Comparison of ENCODE assay signal across 27 cellular contexts in the genomic region with DNA sequence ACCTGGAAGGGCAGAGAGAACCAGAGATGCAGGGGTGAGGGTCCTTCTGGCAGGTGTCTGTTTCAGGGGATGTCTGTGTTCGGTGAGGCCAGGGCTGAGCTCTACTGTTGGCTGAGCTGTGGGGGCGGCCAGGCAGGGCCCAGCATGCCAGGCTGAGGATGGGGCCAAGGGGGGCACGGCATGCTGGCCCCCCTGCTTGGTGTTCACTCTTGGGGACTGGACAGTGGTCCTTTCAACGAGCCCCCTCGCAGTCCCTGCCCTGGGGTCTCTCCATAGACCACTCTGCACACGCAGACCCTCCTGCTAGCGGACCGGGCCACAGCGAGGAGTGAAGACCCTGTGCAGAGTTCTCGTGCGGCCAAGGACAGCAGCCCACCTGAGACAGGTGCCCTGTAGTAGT. TPM values are rescaled to one million over a fixed set of nuclear protein-coding genes. Genes with fewer than 3 reads are reported as not detected.
"Had no signal": no experiment of that assay in that cellular context is flagged by ENCODE, and none has a peak within 500 bp of the region (broad histone marks: within the 10 kb centered on the region; RNA-seq: fewer than 3 reads in every experiment).

No MANE protein-coding gene starts in this region.

- H3K36me3 ChIP-seq: gastroesophageal sphincter, heart right ventricle, left lung, ovary, right lobe of liver, stomach, thyroid gland, vagina had no signal

- H3K9me3 ChIP-seq: gastroesophageal sphincter, heart right ventricle, left lung, mucosa of descending colon, ovary, right lobe of liver, stomach, thyroid gland, vagina had no signal

- H3K4me3 Mint-ChIP-seq: mesothelial cell of epicardium; naive B cell; natural killer cell treated with Interleukin-12 subunit alpha and Interleukin-12 subunit beta and Interleukin-15 and Interleukin-18, amount 100 ng/mL, for 72 hours; stimulated activated naive B cell treated with anti-CD40 and anti-IgM and Interleukin-4, amounts not matched to agents 10 μg/mL and 1 μg/mL and 100 μg/mL, for 72 hours had no signal

- H3K4me1 ChIP-seq: foreskin keratinocyte, gastroesophageal sphincter, heart right ventricle, left lung, right lobe of liver, vagina had no signal

- H3K27ac Mint-ChIP-seq: mesothelial cell of epicardium; natural killer cell treated with Interleukin-12 subunit alpha and Interleukin-12 subunit beta and Interleukin-15 and Interleukin-18, amount 100 ng/mL, for 72 hours; stimulated activated naive B cell treated with anti-CD40 and anti-IgM and Interleukin-4, amounts not matched to agents 10 μg/mL and 1 μg/mL and 100 μg/mL, for 72 hours had no signal

- H3K27me3 ChIP-seq: ovary, right lobe of liver, thyroid gland, vagina had no signal

- H3K4me3 ChIP-seq: dorsolateral prefrontal cortex, gastroesophageal sphincter, heart right ventricle, left lung, mucosa of descending colon, ovary, right lobe of liver, stomach, thyroid gland, vagina had no signal

- H3K9me3 Mint-ChIP-seq: mesothelial cell of epicardium; naive B cell; natural killer cell treated with Interleukin-12 subunit alpha and Interleukin-12 subunit beta and Interleukin-15 and Interleukin-18, amount 100 ng/mL, for 72 hours; stimulated activated naive B cell treated with anti-CD40 and anti-IgM and Interleukin-4, amounts not matched to agents 10 μg/mL and 1 μg/mL and 100 μg/mL, for 72 hours had no signal

- H3K27me3 Mint-ChIP-seq: natural killer cell treated with Interleukin-12 subunit alpha and Interleukin-12 subunit beta and Interleukin-15 and Interleukin-18, amount 100 ng/mL, for 72 hours; stimulated activated naive B cell treated with anti-CD40 and anti-IgM and Interleukin-4, amounts not matched to agents 10 μg/mL and 1 μg/mL and 100 μg/mL, for 72 hours had no signal

- DNase-seq: dorsolateral prefrontal cortex; effector CD4-positive, alpha-beta T cell; foreskin keratinocyte; heart right ventricle; hippocampal formation; left cardiac atrium; mesenchymal stem cell; mucosa of descending colon; naive B cell; occipital lobe; ovary; posterior cingulate gyrus; right lobe of liver; small intestine; stimulated activated CD4-positive, alpha-beta T cell treated with anti-CD3 and anti-CD28 coated beads, Interleukin-15, amount 100 ng/mL, for 24 hours; stimulated activated CD4-positive, alpha-beta T cell treated with anti-CD3 and anti-CD28 coated beads, Interleukin-2, amount 100 ng/mL, for 48 hours; stimulated activated naive B cell treated with anti-CD40 and anti-IgM and Interleukin-4, amounts not matched to agents 10 μg/mL and 1 μg/mL and 100 μg/mL, for 72 hours; stomach; thyroid gland; trophoblast cell had no signal

- ATAC-seq: esophagus mucosa; foreskin keratinocyte; gastroesophageal sphincter; heart right ventricle; left cardiac atrium; left lung; mucosa of descending colon; natural killer cell treated with Interleukin-12 subunit alpha and Interleukin-12 subunit beta and Interleukin-15 and Interleukin-18, amount 100 ng/mL, for 72 hours; right lobe of liver; stimulated activated naive B cell treated with anti-CD40 and anti-IgM and Interleukin-4, amounts not matched to agents 10 μg/mL and 1 μg/mL and 100 μg/mL, for 72 hours had no signal

- H3K27ac ChIP-seq: dorsolateral prefrontal cortex, epithelial cell of prostate, foreskin keratinocyte, gastroesophageal sphincter, heart right ventricle, left lung, ovary, right lobe of liver, stomach, thyroid gland, vagina had no signal

- H3K36me3 Mint-ChIP-seq: mesothelial cell of epicardium; naive B cell; natural killer cell treated with Interleukin-12 subunit alpha and Interleukin-12 subunit beta and Interleukin-15 and Interleukin-18, amount 100 ng/mL, for 72 hours; stimulated activated naive B cell treated with anti-CD40 and anti-IgM and Interleukin-4, amounts not matched to agents 10 μg/mL and 1 μg/mL and 100 μg/mL, for 72 hours had no signal

RNA-seq across cellular contexts. Expression of a gene that starts 56.3 kb away (rescaled TPM):
- total RNA-seq: natural killer cell treated with Interleukin-12 subunit alpha and Interleukin-12 subunit beta and Interleukin-15 and Interleukin-18, amount 100 ng/mL, for 72 hours had no signal
